12 cellular contexts compared by ENCODE assay signal in the genomic region with DNA sequence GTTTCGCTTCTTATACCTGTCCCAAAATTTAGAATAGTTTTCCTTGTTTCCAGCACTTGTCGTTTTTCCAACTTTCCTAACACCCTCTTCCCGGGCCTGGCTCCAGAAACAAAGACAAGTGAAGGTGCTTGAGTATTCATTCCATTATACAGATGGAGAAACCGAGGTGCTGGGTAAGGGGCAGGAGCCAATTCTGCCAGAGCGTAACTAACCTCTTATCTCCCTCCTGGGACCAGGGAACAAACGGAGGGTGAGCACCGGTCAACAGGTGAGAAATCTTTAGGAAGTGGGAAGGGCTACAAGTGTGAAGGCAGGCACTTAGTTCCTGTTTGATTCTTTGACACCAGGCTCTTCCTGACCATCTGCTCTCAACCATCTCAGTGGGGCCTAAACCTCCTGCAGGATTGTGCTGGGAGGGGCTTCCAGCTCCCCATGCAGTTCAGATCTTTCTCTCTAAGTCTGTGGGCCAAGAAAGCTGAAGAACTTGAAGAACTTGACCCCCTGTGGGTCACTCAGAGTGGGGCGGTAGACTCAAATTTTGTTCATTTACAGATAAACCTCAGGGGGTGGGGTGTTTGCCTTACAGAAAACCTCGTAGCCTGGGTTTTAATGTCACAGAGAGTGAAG. TPM values are rescaled to one million over a fixed set of nuclear protein-coding genes. Genes with fewer than 3 reads are reported as not detected.
DNase-seq lines count a peak whose midpoint lies in the region; ATAC-seq and TF ChIP-seq lines count a peak whose summit lies in the region.
"Had no signal": no experiment of that assay in that cellular context is flagged by ENCODE, and none has a peak within 500 bp of the region (broad histone marks: within the 10 kb centered on the region; RNA-seq: fewer than 3 reads in every experiment).

No MANE protein-coding gene starts in this region.

- intact Hi-C loops in sigmoid colon (cut with DNase I): loop anchor here (10.0 kb wide), 2 partner anchors 411 to 1541 kb away; no protein-coding TSS in a partner anchor
- intact Hi-C loops in testis (cut with DNase I; ENCODE audit: low total_unique reads): no loop called here

- 87% methylated on average over 9 of the region's 9 CpGs for WGBS in hepatocyte (ENCODE audit: low lambda C conversion rate, missing lambda C conversion rate)
- WGBS in sigmoid colon, 2 donors: 50 to 67% methylated on average over 9 of the region's 9 CpGs
- 83% methylated on average over 9 of the region's 9 CpGs for WGBS in testis, 2 donors

- H3K9me3 ChIP-seq in SJCRH30 (replicated peaks) (no peaks in the 10 kb centered on the region), hepatocyte (ENCODE audit: low read depth) (no peaks in the 10 kb centered on the region), sigmoid colon (no peaks in the 10 kb centered on the region), testis (no peaks in the 10 kb centered on the region), HAP-1 (no peaks in the 10 kb centered on the region)

- H3K4me1 ChIP-seq in SJCRH30 (peaks cover 82% of the 10 kb centered on the region), hepatocyte (ENCODE audit: insufficient read depth) (peaks cover 64% of the 10 kb centered on the region), sigmoid colon (peaks cover 0 to 87% (median 84%) of the 10 kb centered on the region in 4 donors), testis (peaks cover 20% of the 10 kb centered on the region), HAP-1 (no peaks in the 10 kb centered on the region)

- peak overlapping the region; percentile 32 for H3K4me3 ChIP-seq in SJCRH30
- H3K4me3 ChIP-seq in hepatocyte: no peak overlapping the region
- no peak overlapping the region for H3K4me3 ChIP-seq in sigmoid colon
- no peak overlapping the region for H3K4me3 ChIP-seq in testis
- H3K4me3 ChIP-seq in HAP-1: no peak overlapping the region

- peak overlapping the region; percentile 93 for H3K27ac ChIP-seq in SJCRH30
- peak overlapping the region; percentile 76 for H3K27ac ChIP-seq in hepatocyte
- peak overlapping the region; percentile 70 to 78 (median 76) for H3K27ac ChIP-seq in sigmoid colon
- H3K27ac ChIP-seq in testis: peak overlapping the region in 1 of 2 donors; percentile 3

- no peak for TF ChIP-seq CTCF in hepatocyte (IDR thresholded peaks at IDR 0.05; ENCODE audit: poor library complexity)
- no peak for TF ChIP-seq CTCF in sigmoid colon (IDR thresholded peaks at IDR 0.05)
- no peak for TF ChIP-seq CTCF in testis (IDR thresholded peaks at IDR 0.05)

- no peaks in the 10 kb centered on the region; the same call in 1 of the 2 replicates for H3K36me3 ChIP-seq in SJCRH30
- H3K36me3 ChIP-seq in hepatocyte (replicated peaks; ENCODE audit: insufficient read depth, low read depth): no peaks in the 10 kb centered on the region
- H3K36me3 ChIP-seq in sigmoid colon: no peaks in the 10 kb centered on the region
- H3K36me3 ChIP-seq in testis (ENCODE audit: low read depth, missing control alignments): no peaks in the 10 kb centered on the region
- H3K36me3 ChIP-seq in HAP-1 (replicated peaks): no peaks in the 10 kb centered on the region

- H2AFZ ChIP-seq in hepatocyte: no peak overlapping the region

- peaks cover 61% of the 10 kb centered on the region for H3K79me2 ChIP-seq in hepatocyte

- ATAC-seq in HG02970 (IDR thresholded peaks at IDR 0.05; ENCODE audit: low FRiP score, unreplicated experiment): no peak

- in situ Hi-C loops in HAP-1 (cut with MboI; ENCODE audit: low sequenced_read_pairs): no loop called here

- H3K4me2 ChIP-seq in hepatocyte: peak overlapping the region; percentile 52

- TF ChIP-seq POLR2A in sigmoid colon (IDR thresholded peaks at IDR 0.05): no peak
- no peak for TF ChIP-seq POLR2A in testis (IDR thresholded peaks at IDR 0.05)

- DNase-seq in DMS53 treated with DMSO at 0.1 percent for 48 hours (lab: John Stamatoyannopoulos, UW; ENCODE audit: unreplicated experiment): peak; percentile 57
- DNase-seq in SJCRH30: peak; percentile 78 to 92
- DNase-seq in hepatocyte (ENCODE audit: low spot score): no peak
- DNase-seq in sigmoid colon: no peak
- DNase-seq in testis: no peak
- DNase-seq in HAP-1 (ENCODE audit: low spot score in 2 of 2): no peak
- DNase-seq in ureter (ENCODE audit: low spot score): no peak
- DNase-seq: activated CD4-positive, CD25-positive, alpha-beta regulatory T cell; H9; NCI-H446 treated with DMSO at 0.1 percent for 48 hours; SHP77 had no signal

- no peaks in the 10 kb centered on the region for H3K27me3 ChIP-seq in SJCRH30
- H3K27me3 ChIP-seq in hepatocyte: no peaks in the 10 kb centered on the region
- H3K27me3 ChIP-seq in sigmoid colon: no peaks in the 10 kb centered on the region
- no peaks in the 10 kb centered on the region for H3K27me3 ChIP-seq in testis
- no peaks in the 10 kb centered on the region; the same call in 1 of the 2 replicates for H3K27me3 ChIP-seq in HAP-1 (ENCODE audit: low read depth)

- H3K9me2 ChIP-seq in hepatocyte (replicated peaks; ENCODE audit: insufficient read depth): no peaks in the 10 kb centered on the region

- TF ChIP-seq EP300 in sigmoid colon (IDR thresholded peaks at IDR 0.05): no peak

- peaks cover 2% of the 10 kb centered on the region for H4K20me1 ChIP-seq in hepatocyte (ENCODE audit: insufficient read depth, poor library complexity, severe bottlenecking)

RNA-seq across cellular contexts. Expression of gene PLXNA2, which starts 8.7 kb away (rescaled TPM):
- 26.2 and 34.8 TPM in 2 replicates for total RNA-seq in SJCRH30 (2014; rRNA removed; shearing (Covaris generic))
- 8.3 and 9.8 TPM in 2 replicates for total RNA-seq in hepatocyte
- polyA plus RNA-seq in hepatocyte: 13.1 and 16.4 TPM in 2 replicates
- total RNA-seq in sigmoid colon: 10 to 100 TPM in 2 of 4 donors, 1 to 10 TPM in 2; 5.1 to 16.1 (median 8.4) TPM
- polyA plus RNA-seq in sigmoid colon: 10 to 100 TPM in 1 of 3 donors, 1 to 10 TPM in 2; 2.4 to 14.2 (median 4.9) TPM
- 1 to 10 TPM; 4.1 to 5.5 TPM for total RNA-seq in testis
- 4.7 TPM for polyA plus RNA-seq in testis (ENCODE audit: insufficient read depth, low read depth, low replicate concordance)
- 51.7 TPM for total RNA-seq in ureter

Comparison
In these comparisons a context has a peak if more than half of its experiments do, and no peak if none do; other contexts are left out.
1. DNase-seq: peak in DMS53 treated with DMSO at 0.1 percent for 48 hours (single experiment) and SJCRH30 (2 of 2); none in hepatocyte (single experiment), sigmoid colon (single experiment), testis (single experiment), HAP-1 (0 of 2) and ureter (single experiment).